ENCODE assay signal across 1 cellular context in genomic region chr10:43261578-43261965, GRCh38.
TF ChIP-seq lines count a peak whose summit lies in the region.

No MANE protein-coding gene starts in this region.

TF ChIP-seq in neural cell, 6 proteins besides CTCF, POLR2A, EP300 and RAD21:
- TF ChIP-seq REST (IDR thresholded peaks at IDR 0.05; ENCODE audit: borderline replicate concordance) (no peak), MXI1 (conservative IDR thresholded peaks at IDR 0.05; ENCODE audit: poor library complexity, severe bottlenecking) (no peak), POLR2AphosphoS5 (IDR thresholded peaks at IDR 0.05) (no peak), EZH2 (IDR thresholded peaks at IDR 0.05; ENCODE audit: borderline replicate concordance, insufficient read depth, low read length, poor library complexity, severe bottlenecking) (no peak), SMC3 (conservative IDR thresholded peaks at IDR 0.05; ENCODE audit: poor library complexity) (no peak), TAF1 (IDR thresholded peaks at IDR 0.05; ENCODE audit: low read depth) (no peak)
